25 cellular contexts compared by ENCODE assay signal in genomic region chr7:131074585-131074984, GRCh38.
DNase-seq lines count a peak whose midpoint lies in the region; ATAC-seq and TF ChIP-seq lines count a peak whose summit lies in the region.
"Had no signal": no experiment of that assay in that cellular context is flagged by ENCODE, and none has a peak within 500 bp of the region (broad histone marks: within the 10 kb centered on the region; RNA-seq: fewer than 3 reads in every experiment).

No MANE protein-coding gene starts in this region.

- H3K36me3 Mint-ChIP-seq in activated T-cell treated with anti-CD3 and anti-CD28 coated beads, Interleukin-2, amount 50 U/mL, for 24 hours (ENCODE audit: low read depth), result peaks cover 44% of the 10 kb centered on the region
- H3K36me3 Mint-ChIP-seq in activated T-cell treated with anti-CD3 and anti-CD28 coated beads, Interleukin-2, amount 50 U/mL, for 4 hours (ENCODE audit: insufficient read depth), result peaks cover 37% of the 10 kb centered on the region
- H3K36me3 Mint-ChIP-seq in CD4-positive, alpha-beta T cell (ENCODE audit: low read depth), result peaks cover 5% of the 10 kb centered on the region
- no peaks in the 10 kb centered on the region for H3K36me3 Mint-ChIP-seq in natural killer cell treated with Interleukin-12 subunit alpha and Interleukin-12 subunit beta and Interleukin-15 and Interleukin-18, amount 100 ng/mL, for 72 hours
- H3K36me3 Mint-ChIP-seq: type B pancreatic cell had no signal

- H3K27me3 Mint-ChIP-seq in activated T-cell treated with anti-CD3 and anti-CD28 coated beads, Interleukin-2, amount 50 U/mL, for 24 hours, result no peaks in the 10 kb centered on the region
- H3K27me3 Mint-ChIP-seq in activated T-cell treated with anti-CD3 and anti-CD28 coated beads, Interleukin-2, amount 50 U/mL, for 4 hours (ENCODE audit: low read depth), result no peaks in the 10 kb centered on the region
- H3K27me3 Mint-ChIP-seq in CD4-positive, alpha-beta T cell, result no peaks in the 10 kb centered on the region
- no peaks in the 10 kb centered on the region for H3K27me3 Mint-ChIP-seq in natural killer cell treated with Interleukin-12 subunit alpha and Interleukin-12 subunit beta and Interleukin-15 and Interleukin-18, amount 100 ng/mL, for 72 hours
- H3K27me3 Mint-ChIP-seq: brain, type B pancreatic cell had no signal

- peak overlapping the region; percentile 75 for H3K27ac Mint-ChIP-seq in activated T-cell treated with anti-CD3 and anti-CD28 coated beads, Interleukin-2, amount 50 U/mL, for 24 hours
- H3K27ac Mint-ChIP-seq in CD4-positive, alpha-beta T cell, result peak overlapping the region; percentile 21
- peak overlapping the region; percentile 40 to 74 for H3K27ac Mint-ChIP-seq in natural killer cell treated with Interleukin-12 subunit alpha and Interleukin-12 subunit beta and Interleukin-15 and Interleukin-18, amount 100 ng/mL, for 72 hours
- H3K27ac Mint-ChIP-seq: type B pancreatic cell had no signal

- H3K4me1 ChIP-seq in HAP-1, result peaks cover 38% of the 10 kb centered on the region
- H3K4me1 ChIP-seq: prostate gland had no signal

- H3K4me3 Mint-ChIP-seq in activated T-cell treated with anti-CD3 and anti-CD28 coated beads, Interleukin-2, amount 50 U/mL, for 24 hours, result no peak overlapping the region
- H3K4me3 Mint-ChIP-seq in activated T-cell treated with anti-CD3 and anti-CD28 coated beads, Interleukin-2, amount 50 U/mL, for 4 hours, result no peak overlapping the region
- H3K4me3 Mint-ChIP-seq in CD4-positive, alpha-beta T cell, result peak overlapping the region; percentile 47
- no peak overlapping the region for H3K4me3 Mint-ChIP-seq in natural killer cell treated with Interleukin-12 subunit alpha and Interleukin-12 subunit beta and Interleukin-15 and Interleukin-18, amount 100 ng/mL, for 72 hours
- H3K4me3 Mint-ChIP-seq: CD14-positive monocyte, type B pancreatic cell had no signal

- no peak for ATAC-seq in activated T-cell treated with anti-CD3 and anti-CD28 coated beads, Interleukin-2, amount 50 U/mL, for 4 hours
- no peak for ATAC-seq in CD4-positive, alpha-beta T cell (ENCODE audit: poor library complexity)
- no peak for ATAC-seq in natural killer cell treated with Interleukin-12 subunit alpha and Interleukin-12 subunit beta and Interleukin-15 and Interleukin-18, amount 100 ng/mL, for 72 hours
- no peak for ATAC-seq in HG02973 (IDR thresholded peaks at IDR 0.05; ENCODE audit: unreplicated experiment)
- ATAC-seq: left cardiac atrium, Right ventricle myocardium inferior, SK-N-SH treated with all-trans-retinoic acid at 6 μM for 48 hours had no signal

- no peaks in the 10 kb centered on the region for H3K9me3 Mint-ChIP-seq in activated T-cell treated with anti-CD3 and anti-CD28 coated beads, Interleukin-2, amount 50 U/mL, for 24 hours
- H3K9me3 Mint-ChIP-seq in activated T-cell treated with anti-CD3 and anti-CD28 coated beads, Interleukin-2, amount 50 U/mL, for 4 hours, result no peaks in the 10 kb centered on the region
- no peaks in the 10 kb centered on the region for H3K9me3 Mint-ChIP-seq in CD4-positive, alpha-beta T cell
- no peaks in the 10 kb centered on the region for H3K9me3 Mint-ChIP-seq in natural killer cell treated with Interleukin-12 subunit alpha and Interleukin-12 subunit beta and Interleukin-15 and Interleukin-18, amount 100 ng/mL, for 72 hours
- H3K9me3 Mint-ChIP-seq: brain, type B pancreatic cell had no signal

- CTCF ChIA-PET in CD4-positive, alpha-beta T cell (lab: Charles Lee), result no interaction called here

- in situ Hi-C loops in HAP-1 (cut with MboI; ENCODE audit: low sequenced_read_pairs), result no loop called here

- H3K36me3 ChIP-seq in HAP-1 (replicated peaks), result no peaks in the 10 kb centered on the region
- H3K36me3 ChIP-seq: prostate gland had no signal

- H3K27me3 ChIP-seq in CD4-positive, alpha-beta T cell (ENCODE audit: control insufficient read depth, insufficient read depth, low read length), result no peaks in the 10 kb centered on the region
- no peaks in the 10 kb centered on the region for H3K27me3 ChIP-seq in HAP-1 (ENCODE audit: low read depth)

- TF ChIP-seq CTCF in CD4-positive, alpha-beta T cell (IDR thresholded peaks at IDR 0.05), result no peak

- peaks cover 59% of the 10 kb centered on the region for H3K4me1 Mint-ChIP-seq in activated T-cell treated with anti-CD3 and anti-CD28 coated beads, Interleukin-2, amount 50 U/mL, for 24 hours (ENCODE audit: low read depth)
- peaks cover 62% of the 10 kb centered on the region for H3K4me1 Mint-ChIP-seq in activated T-cell treated with anti-CD3 and anti-CD28 coated beads, Interleukin-2, amount 50 U/mL, for 4 hours (ENCODE audit: low read depth)
- peaks cover 12% of the 10 kb centered on the region for H3K4me1 Mint-ChIP-seq in CD4-positive, alpha-beta T cell (ENCODE audit: low read depth)
- H3K4me1 Mint-ChIP-seq in natural killer cell treated with Interleukin-12 subunit alpha and Interleukin-12 subunit beta and Interleukin-15 and Interleukin-18, amount 100 ng/mL, for 72 hours (ENCODE audit: low read depth in 2 of 2), result peaks cover 32 to 53% of the 10 kb centered on the region in 2 donors

- POLR2A ChIA-PET in CD4-positive, alpha-beta T cell (lab: Charles Lee), result no interaction called here

- intact Hi-C loops in CD4-positive, alpha-beta T cell (cut with DNase I, micrococcal nuclease), result loop anchor here (5.0 kb wide), 2 partner anchors 33 to 228 kb away; no protein-coding TSS in a partner anchor

- no peak overlapping the region for H3K27ac ChIP-seq in CD4-positive, alpha-beta T cell (ENCODE audit: low read depth, low read length)
- peak overlapping the region; percentile 56 for H3K27ac ChIP-seq in cingulate gyrus (ENCODE audit: low read depth, low read length)

- DNase-seq in activated T-cell treated with anti-CD3 and anti-CD28 coated beads, Interleukin-2, amount 50 U/mL, for 24 hours, result no peak
- DNase-seq in activated T-cell treated with anti-CD3 and anti-CD28 coated beads, Interleukin-2, amount 50 U/mL, for 4 hours, result no peak
- no peak for DNase-seq in CD4-positive, alpha-beta T cell
- DNase-seq in natural killer cell treated with Interleukin-12 subunit alpha and Interleukin-12 subunit beta and Interleukin-15 and Interleukin-18, amount 100 ng/mL, for 72 hours (ENCODE audit: low spot score), result no peak
- no peak for DNase-seq in HAP-1 (ENCODE audit: low spot score in 2 of 2)
- no peak for DNase-seq in stimulated activated naive CD4-positive, alpha-beta T cell treated with Interleukin-2 at 50 U/mL for 16 hours (lab: John Stamatoyannopoulos, UW)
- DNase-seq: 8988T; activated gamma-delta T cell treated with Interleukin-2 at 50 U/mL for 16 hours; effector CD4-positive, alpha-beta T cell; hypothalamus; left cardiac atrium; NCI-H1436 treated with DMSO at 0.1 percent for 48 hours; NCI-H2081 treated with DMSO at 0.1 percent for 48 hours; NCI-H2227 treated with DMSO at 0.1 percent for 48 hours; NCI-H69; nucleus accumbens; stimulated activated CD4-positive, alpha-beta T cell treated with anti-CD3 and anti-CD28 coated beads, Interleukin-4, amount 100 ng/mL, for 4 hours had no signal

- no peak overlapping the region for H3K4me3 ChIP-seq in HAP-1
- H3K4me3 ChIP-seq: prostate gland had no signal

- H3K9me3 ChIP-seq in CD4-positive, alpha-beta T cell (ENCODE audit: control insufficient read depth, low read length), result no peaks in the 10 kb centered on the region
- no peaks in the 10 kb centered on the region for H3K9me3 ChIP-seq in HAP-1
- H3K9me3 ChIP-seq: prostate gland had no signal

Comparison
In these comparisons a context has a peak if more than half of its experiments do, and no peak if none do; other contexts are left out.
1. H3K27ac Mint-ChIP-seq: peak in every context shown above with its lines; median percentile 75 in activated T-cell treated with anti-CD3 and anti-CD28 coated beads, Interleukin-2, amount 50 U/mL, for 24 hours; 57 in natural killer cell treated with Interleukin-12 subunit alpha and Interleukin-12 subunit beta and Interleukin-15 and Interleukin-18, amount 100 ng/mL, for 72 hours; 21 in CD4-positive, alpha-beta T cell.